Comparison of ENCODE assay signal across 17 cellular contexts in the genomic region with DNA sequence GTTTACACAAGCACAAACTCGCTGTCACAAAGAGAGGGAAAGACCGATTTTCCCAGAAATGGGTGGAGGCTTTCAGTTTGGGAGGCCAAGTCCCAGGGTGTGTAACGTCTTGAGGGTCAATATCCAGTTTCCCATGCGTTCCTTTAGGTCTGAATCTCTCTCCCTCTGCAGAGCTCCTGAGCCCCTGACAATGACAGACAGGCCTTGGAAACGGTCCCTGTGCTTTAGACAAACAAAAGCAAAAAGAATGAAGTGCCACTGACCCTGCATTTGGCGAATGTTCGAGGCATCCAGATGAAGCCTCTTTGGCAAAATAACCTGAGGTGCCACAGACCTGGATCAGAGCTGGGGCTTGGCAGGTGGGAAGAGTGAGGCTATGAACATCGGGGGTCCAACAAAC.
DNase-seq lines count a peak whose midpoint lies in the region; ATAC-seq and TF ChIP-seq lines count a peak whose summit lies in the region.
"Had no signal": no experiment of that assay in that cellular context is flagged by ENCODE, and none has a peak within 500 bp of the region (broad histone marks: within the 10 kb centered on the region; RNA-seq: fewer than 3 reads in every experiment).

No MANE protein-coding gene starts in this region.

- H3K4me2 ChIP-seq in neural progenitor cell = peak overlapping the region; percentile 22
- H3K4me2 ChIP-seq: PC-9 had no signal

- H3K4me1 ChIP-seq in iPS-20b (ENCODE audit: insufficient read depth, low read length) = peaks cover 36% of the 10 kb centered on the region
- peaks cover 45% of the 10 kb centered on the region for H3K4me1 ChIP-seq in neural progenitor cell
- no peaks in the 10 kb centered on the region for H3K4me1 ChIP-seq in thoracic aorta (ENCODE audit: control insufficient read depth in 1 of 2, low read depth in 2 of 2)
- no peaks in the 10 kb centered on the region for H3K4me1 ChIP-seq in adrenal gland (replicated peaks in 1 of 2)
- H3K4me1 ChIP-seq: BE2C had no signal

- no peak overlapping the region for H3K4me3 Mint-ChIP-seq in neural progenitor cell
- H3K4me3 Mint-ChIP-seq: CD4-positive, alpha-beta T cell had no signal

- no peak for ATAC-seq in thoracic aorta (ENCODE audit: insufficient number of reproducible peaks, low FRiP score, low read depth)

- DNase-seq in DMS 273 (lab: John Stamatoyannopoulos, UW; ENCODE audit: unreplicated experiment) (peak; percentile 55), DMS 273 treated with DMSO at 0.1 percent for 48 hours (lab: John Stamatoyannopoulos, UW) (no peak), neural progenitor cell (ENCODE audit: low spot score) (no peak), thoracic aorta (ENCODE audit: low spot score) (no peak), COR-L47 (lab: John Stamatoyannopoulos, UW) (no peak), adrenal gland (no peak), SIG-M5 (lab: John Stamatoyannopoulos, UW) (no peak)
- DNase-seq: BE2C, Calu3, DMS79, NCI-H2029, NCI-H446 treated with DMSO at 0.1 percent for 48 hours, NCI-H748 treated with DMSO at 0.1 percent for 48 hours, PC-9 had no signal

- no peaks in the 10 kb centered on the region for H3F3A ChIP-seq in neural progenitor cell (ENCODE audit: low read depth)

- TF ChIP-seq POLR2A in adrenal gland (IDR thresholded peaks at IDR 0.05) = no peak

- H3K4me3 ChIP-seq in iPS-20b (ENCODE audit: low read length) = no peak overlapping the region
- H3K4me3 ChIP-seq in neural progenitor cell = no peak overlapping the region
- peak overlapping the region; percentile 40 for H3K4me3 ChIP-seq in thoracic aorta
- no peak overlapping the region for H3K4me3 ChIP-seq in adrenal gland
- H3K4me3 ChIP-seq: PC-9 had no signal

- peaks cover 12% of the 10 kb centered on the region for H3K36me3 Mint-ChIP-seq in neural progenitor cell

- peaks cover 66% of the 10 kb centered on the region for H3K4me1 Mint-ChIP-seq in neural progenitor cell

- 79 to 82% (median 81%) methylated on average over 8 of the region's 8 CpGs for whole genome bisulfite sequencing in adrenal gland, 4 donors

- H3K36me3 ChIP-seq in iPS-20b (ENCODE audit: insufficient read depth, low read depth, low read length) (no peaks in the 10 kb centered on the region), neural progenitor cell (no peaks in the 10 kb centered on the region), thoracic aorta (no peaks in the 10 kb centered on the region), adrenal gland (replicated peaks in 1 of 2) (no peaks in the 10 kb centered on the region)
- H3K36me3 ChIP-seq: BE2C had no signal

- TF ChIP-seq CTCF in neural progenitor cell (IDR thresholded peaks at IDR 0.05) = no peak
- no peak for TF ChIP-seq CTCF in thoracic aorta (IDR thresholded peaks at IDR 0.05)
- no peak for TF ChIP-seq CTCF in adrenal gland (IDR thresholded peaks at IDR 0.05)

- H3K9ac ChIP-seq in iPS-20b (ENCODE audit: low read depth, low read length) (peak overlapping the region; percentile 21; the same call in 1 of the 2 replicates), neural progenitor cell (no peak overlapping the region)

- peaks cover 3% of the 10 kb centered on the region for H3K27me3 Mint-ChIP-seq in neural progenitor cell (ENCODE audit: insufficient read depth, low read depth)
- H3K27me3 Mint-ChIP-seq: CD4-positive, alpha-beta T cell had no signal

- H3K27ac ChIP-seq in iPS-20b (ENCODE audit: low read length) (no peak overlapping the region), neural progenitor cell (no peak overlapping the region), thoracic aorta (no peak overlapping the region), adrenal gland (no peak overlapping the region)
- H3K27ac ChIP-seq: 22Rv1, PC-9 had no signal

- no peaks in the 10 kb centered on the region for H3K9me3 ChIP-seq in iPS-20b (ENCODE audit: insufficient read depth, low read depth, low read length)
- H3K9me3 ChIP-seq in neural progenitor cell (ENCODE audit: low read depth) = no peaks in the 10 kb centered on the region
- H3K9me3 ChIP-seq in thoracic aorta = no peaks in the 10 kb centered on the region
- H3K9me3 ChIP-seq in adrenal gland (replicated peaks in 1 of 3) = no peaks in the 10 kb centered on the region
- H3K9me3 ChIP-seq: BE2C had no signal

- H3K9me3 Mint-ChIP-seq in neural progenitor cell = peaks cover 2% of the 10 kb centered on the region
- H3K9me3 Mint-ChIP-seq: CD4-positive, alpha-beta T cell had no signal

- peaks cover 22% of the 10 kb centered on the region for H3K79me2 ChIP-seq in neural progenitor cell (ENCODE audit: low read depth)

- no peak overlapping the region for H2AFZ ChIP-seq in neural progenitor cell (replicated peaks)
- H2AFZ ChIP-seq: PC-9 had no signal

- peaks cover 31% of the 10 kb centered on the region for H4K20me1 ChIP-seq in neural progenitor cell (ENCODE audit: low read depth)

- intact Hi-C loops in adrenal gland (cut with DNase I) = no loop called here

- H3K27ac Mint-ChIP-seq in neural progenitor cell = peak overlapping the region; percentile 72
- H3K27ac Mint-ChIP-seq: CD4-positive, alpha-beta T cell had no signal

- H3K27me3 ChIP-seq in iPS-20b (ENCODE audit: insufficient read depth, low read length) (no peaks in the 10 kb centered on the region), neural progenitor cell (no peaks in the 10 kb centered on the region), thoracic aorta (replicated peaks; ENCODE audit: insufficient read depth) (no peaks in the 10 kb centered on the region), adrenal gland (no peaks in the 10 kb centered on the region)
- H3K27me3 ChIP-seq: BE2C had no signal
